Comparison of ENCODE assay signal across 1 cellular context in the genomic region with DNA sequence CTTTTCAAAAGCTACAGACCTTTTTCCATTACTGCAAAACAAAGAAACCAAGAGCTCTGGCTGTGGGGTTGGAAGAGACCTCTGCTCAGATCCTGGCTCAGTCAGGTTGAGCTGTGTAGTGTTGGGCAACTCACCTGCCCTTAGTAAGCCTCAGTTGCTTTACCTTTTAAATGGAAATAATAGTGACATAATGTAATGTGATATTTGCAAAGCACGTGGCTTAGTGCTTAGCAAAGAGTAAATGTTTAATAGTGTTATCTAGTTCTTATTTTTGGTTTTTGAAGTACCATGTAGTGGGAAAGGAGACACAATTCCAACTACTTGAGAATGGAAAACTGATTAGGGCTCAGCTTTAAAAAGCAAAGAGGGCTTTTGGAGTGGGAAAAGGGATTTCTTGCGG.
TF ChIP-seq lines count a peak whose summit lies in the region.

No MANE protein-coding gene starts in this region.

TF ChIP-seq in GM23338, 12 proteins besides CTCF, POLR2A, EP300 and RAD21 (continued from another document):
- TF ChIP-seq, protein P1, sequence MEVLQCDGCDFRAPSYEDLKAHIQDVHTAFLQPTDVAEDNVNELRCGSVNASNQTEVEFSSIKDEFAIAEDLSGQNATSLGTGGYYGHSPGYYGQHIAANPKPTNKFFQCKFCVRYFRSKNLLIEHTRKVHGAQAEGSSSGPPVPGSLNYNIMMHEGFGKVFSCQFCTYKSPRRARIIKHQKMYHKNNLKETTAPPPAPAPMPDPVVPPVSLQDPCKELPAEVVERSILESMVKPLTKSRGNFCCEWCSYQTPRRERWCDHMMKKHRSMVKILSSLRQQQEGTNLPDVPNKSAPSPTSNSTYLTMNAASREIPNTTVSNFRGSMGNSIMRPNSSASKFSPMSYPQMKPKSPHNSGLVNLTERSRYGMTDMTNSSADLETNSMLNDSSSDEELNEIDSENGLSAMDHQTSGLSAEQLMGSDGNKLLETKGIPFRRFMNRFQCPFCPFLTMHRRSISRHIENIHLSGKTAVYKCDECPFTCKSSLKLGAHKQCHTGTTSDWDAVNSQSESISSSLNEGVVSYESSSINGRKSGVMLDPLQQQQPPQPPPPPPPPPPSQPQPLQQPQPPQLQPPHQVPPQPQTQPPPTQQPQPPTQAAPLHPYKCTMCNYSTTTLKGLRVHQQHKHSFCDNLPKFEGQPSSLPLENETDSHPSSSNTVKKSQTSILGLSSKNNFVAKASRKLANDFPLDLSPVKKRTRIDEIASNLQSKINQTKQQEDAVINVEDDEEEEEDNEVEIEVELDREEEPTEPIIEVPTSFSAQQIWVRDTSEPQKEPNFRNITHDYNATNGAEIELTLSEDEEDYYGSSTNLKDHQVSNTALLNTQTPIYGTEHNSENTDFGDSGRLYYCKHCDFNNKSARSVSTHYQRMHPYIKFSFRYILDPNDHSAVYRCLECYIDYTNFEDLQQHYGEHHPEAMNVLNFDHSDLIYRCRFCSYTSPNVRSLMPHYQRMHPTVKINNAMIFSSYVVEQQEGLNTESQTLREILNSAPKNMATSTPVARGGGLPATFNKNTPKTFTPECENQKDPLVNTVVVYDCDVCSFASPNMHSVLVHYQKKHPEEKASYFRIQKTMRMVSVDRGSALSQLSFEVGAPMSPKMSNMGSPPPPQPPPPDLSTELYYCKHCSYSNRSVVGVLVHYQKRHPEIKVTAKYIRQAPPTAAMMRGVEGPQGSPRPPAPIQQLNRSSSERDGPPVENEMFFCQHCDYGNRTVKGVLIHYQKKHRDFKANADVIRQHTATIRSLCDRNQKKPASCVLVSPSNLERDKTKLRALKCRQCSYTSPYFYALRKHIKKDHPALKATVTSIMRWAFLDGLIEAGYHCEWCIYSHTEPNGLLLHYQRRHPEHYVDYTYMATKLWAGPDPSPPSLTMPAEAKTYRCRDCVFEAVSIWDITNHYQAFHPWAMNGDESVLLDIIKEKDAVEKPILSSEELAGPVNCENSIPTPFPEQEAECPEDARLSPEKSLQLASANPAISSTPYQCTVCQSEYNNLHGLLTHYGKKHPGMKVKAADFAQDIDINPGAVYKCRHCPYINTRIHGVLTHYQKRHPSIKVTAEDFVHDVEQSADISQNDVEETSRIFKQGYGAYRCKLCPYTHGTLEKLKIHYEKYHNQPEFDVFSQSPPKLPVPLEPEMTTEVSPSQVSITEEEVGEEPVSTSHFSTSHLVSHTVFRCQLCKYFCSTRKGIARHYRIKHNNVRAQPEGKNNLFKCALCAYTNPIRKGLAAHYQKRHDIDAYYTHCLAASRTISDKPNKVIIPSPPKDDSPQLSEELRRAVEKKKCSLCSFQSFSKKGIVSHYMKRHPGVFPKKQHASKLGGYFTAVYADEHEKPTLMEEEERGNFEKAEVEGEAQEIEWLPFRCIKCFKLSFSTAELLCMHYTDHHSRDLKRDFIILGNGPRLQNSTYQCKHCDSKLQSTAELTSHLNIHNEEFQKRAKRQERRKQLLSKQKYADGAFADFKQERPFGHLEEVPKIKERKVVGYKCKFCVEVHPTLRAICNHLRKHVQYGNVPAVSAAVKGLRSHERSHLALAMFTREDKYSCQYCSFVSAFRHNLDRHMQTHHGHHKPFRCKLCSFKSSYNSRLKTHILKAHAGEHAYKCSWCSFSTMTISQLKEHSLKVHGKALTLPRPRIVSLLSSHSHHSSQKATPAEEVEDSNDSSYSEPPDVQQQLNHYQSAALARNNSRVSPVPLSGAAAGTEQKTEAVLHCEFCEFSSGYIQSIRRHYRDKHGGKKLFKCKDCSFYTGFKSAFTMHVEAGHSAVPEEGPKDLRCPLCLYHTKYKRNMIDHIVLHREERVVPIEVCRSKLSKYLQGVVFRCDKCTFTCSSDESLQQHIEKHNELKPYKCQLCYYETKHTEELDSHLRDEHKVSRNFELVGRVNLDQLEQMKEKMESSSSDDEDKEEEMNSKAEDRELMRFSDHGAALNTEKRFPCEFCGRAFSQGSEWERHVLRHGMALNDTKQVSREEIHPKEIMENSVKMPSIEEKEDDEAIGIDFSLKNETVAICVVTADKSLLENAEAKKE (CRISPR knock-in tag; IDR thresholded peaks at IDR 0.05): no peak
- TF ChIP-seq ZNF114 (CRISPR knock-in tag; IDR thresholded peaks at IDR 0.05) (no peak), EZH2phosphoT487 (IDR thresholded peaks at IDR 0.05; ENCODE audit: unreplicated experiment) (no peak), EZH2 (IDR thresholded peaks at IDR 0.05; ENCODE audit: low read depth, unreplicated experiment) (no peak), CREB1 (CRISPR knock-in tag; IDR thresholded peaks at IDR 0.05; ENCODE audit: low read depth) (no peak), JUNB (IDR thresholded peaks at IDR 0.05; ENCODE audit: unreplicated experiment) (no peak)
- TF ChIP-seq, protein P2, sequence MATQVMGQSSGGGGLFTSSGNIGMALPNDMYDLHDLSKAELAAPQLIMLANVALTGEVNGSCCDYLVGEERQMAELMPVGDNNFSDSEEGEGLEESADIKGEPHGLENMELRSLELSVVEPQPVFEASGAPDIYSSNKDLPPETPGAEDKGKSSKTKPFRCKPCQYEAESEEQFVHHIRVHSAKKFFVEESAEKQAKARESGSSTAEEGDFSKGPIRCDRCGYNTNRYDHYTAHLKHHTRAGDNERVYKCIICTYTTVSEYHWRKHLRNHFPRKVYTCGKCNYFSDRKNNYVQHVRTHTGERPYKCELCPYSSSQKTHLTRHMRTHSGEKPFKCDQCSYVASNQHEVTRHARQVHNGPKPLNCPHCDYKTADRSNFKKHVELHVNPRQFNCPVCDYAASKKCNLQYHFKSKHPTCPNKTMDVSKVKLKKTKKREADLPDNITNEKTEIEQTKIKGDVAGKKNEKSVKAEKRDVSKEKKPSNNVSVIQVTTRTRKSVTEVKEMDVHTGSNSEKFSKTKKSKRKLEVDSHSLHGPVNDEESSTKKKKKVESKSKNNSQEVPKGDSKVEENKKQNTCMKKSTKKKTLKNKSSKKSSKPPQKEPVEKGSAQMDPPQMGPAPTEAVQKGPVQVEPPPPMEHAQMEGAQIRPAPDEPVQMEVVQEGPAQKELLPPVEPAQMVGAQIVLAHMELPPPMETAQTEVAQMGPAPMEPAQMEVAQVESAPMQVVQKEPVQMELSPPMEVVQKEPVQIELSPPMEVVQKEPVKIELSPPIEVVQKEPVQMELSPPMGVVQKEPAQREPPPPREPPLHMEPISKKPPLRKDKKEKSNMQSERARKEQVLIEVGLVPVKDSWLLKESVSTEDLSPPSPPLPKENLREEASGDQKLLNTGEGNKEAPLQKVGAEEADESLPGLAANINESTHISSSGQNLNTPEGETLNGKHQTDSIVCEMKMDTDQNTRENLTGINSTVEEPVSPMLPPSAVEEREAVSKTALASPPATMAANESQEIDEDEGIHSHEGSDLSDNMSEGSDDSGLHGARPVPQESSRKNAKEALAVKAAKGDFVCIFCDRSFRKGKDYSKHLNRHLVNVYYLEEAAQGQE (IDR thresholded peaks at IDR 0.05; ENCODE audit: unreplicated experiment): no peak
